ENCODE assay signal across 29 cellular contexts in the genomic region with DNA sequence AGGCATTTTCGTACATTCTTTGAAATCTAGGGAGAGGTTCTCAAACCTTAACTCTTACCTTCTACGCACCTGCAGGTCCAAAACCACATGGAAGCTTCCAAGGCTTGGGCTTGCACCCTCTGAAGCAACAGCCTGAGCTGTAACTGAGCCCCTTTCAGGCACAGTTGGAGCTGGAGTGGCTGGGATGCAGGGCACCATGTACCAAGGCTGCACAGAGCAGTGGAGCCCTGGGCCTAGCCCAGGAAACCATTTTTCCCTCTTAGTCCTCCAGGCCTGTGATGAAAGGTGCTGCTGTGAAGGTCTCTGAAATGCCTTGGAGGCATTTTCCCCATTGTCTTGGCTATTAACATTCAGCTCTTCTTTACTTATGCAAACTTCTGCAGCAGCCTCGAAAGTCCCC.
"Had no signal": no experiment of that assay in that cellular context is flagged by ENCODE, and none has a peak within 500 bp of the region (broad histone marks: within the 10 kb centered on the region; RNA-seq: fewer than 3 reads in every experiment).

No MANE protein-coding gene starts in this region.

- H3K27ac Mint-ChIP-seq: dendritic cell treated with granulocyte-macrophage colony-stimulating factor and Interleukin-4, amounts not matched to agents 40 ng/mL and 50 ng/mL, for 4 days; endodermal cell had no signal

- H3K27me3 ChIP-seq: colonic mucosa, dorsolateral prefrontal cortex, foreskin keratinocyte, gastrocnemius medialis, gastroesophageal sphincter, heart left ventricle, heart right ventricle had no signal

- H3K4me1 Mint-ChIP-seq: endodermal cell had no signal

- ATAC-seq: effector memory CD8-positive, alpha-beta T cell; esophagus mucosa; foreskin keratinocyte; gastrocnemius medialis; gastroesophageal sphincter; heart left ventricle; heart right ventricle had no signal

- H3K4me3 Mint-ChIP-seq: dendritic cell treated with granulocyte-macrophage colony-stimulating factor and Interleukin-4, amounts not matched to agents 40 ng/mL and 50 ng/mL, for 4 days; effector memory CD8-positive, alpha-beta T cell; endodermal cell had no signal

- H3K36me3 ChIP-seq: colonic mucosa, esophagus muscularis mucosa, esophagus squamous epithelium, gastrocnemius medialis, gastroesophageal sphincter, heart left ventricle, heart right ventricle had no signal

- H3K4me1 ChIP-seq: colonic mucosa, esophagus muscularis mucosa, esophagus squamous epithelium, gastroesophageal sphincter, heart left ventricle, heart right ventricle had no signal

- DNase-seq: colonic mucosa; cortex of kidney; dermis blood vessel endothelial cell; dorsolateral prefrontal cortex; effector CD4-positive, alpha-beta T cell; effector CD8-positive, alpha-beta T cell; effector memory CD4-positive, alpha-beta T cell; effector memory CD8-positive, alpha-beta T cell; endodermal cell; erythroblast; esophagus squamous epithelium; foreskin fibroblast; foreskin keratinocyte; foreskin melanocyte; gastrocnemius medialis; glutamatergic neuron; head of caudate nucleus; heart left ventricle; heart right ventricle had no signal

- H3K27ac ChIP-seq: colonic mucosa, coronary artery, dorsolateral prefrontal cortex, epithelial cell of prostate, esophagus muscularis mucosa, esophagus squamous epithelium, foreskin keratinocyte, gastrocnemius medialis, gastroesophageal sphincter, heart left ventricle, heart right ventricle had no signal

- FAIRE-seq: colon, endometrium, endothelial cell of umbilical vein, frontal cortex had no signal

- H3K4me3 ChIP-seq: colonic mucosa, coronary artery, dorsolateral prefrontal cortex, esophagus muscularis mucosa, esophagus squamous epithelium, gastrocnemius medialis, gastroesophageal sphincter, heart left ventricle, heart right ventricle had no signal

- H3K9me3 ChIP-seq: colonic mucosa, esophagus muscularis mucosa, gastrocnemius medialis, gastroesophageal sphincter had no signal

- H3K27me3 Mint-ChIP-seq: dendritic cell treated with granulocyte-macrophage colony-stimulating factor and Interleukin-4, amounts not matched to agents 40 ng/mL and 50 ng/mL, for 4 days; effector memory CD8-positive, alpha-beta T cell had no signal
